In genomic region chr7:137970263-137970975, GRCh38 we compare ENCODE assay signal across 10 cellular contexts. TPM values are rescaled to one million over a fixed set of nuclear protein-coding genes. Genes with fewer than 3 reads are reported as not detected.
DNase-seq lines count a peak whose midpoint lies in the region; ATAC-seq and TF ChIP-seq lines count a peak whose summit lies in the region.
"Had no signal": no experiment of that assay in that cellular context is flagged by ENCODE, and none has a peak within 500 bp of the region (broad histone marks: within the 10 kb centered on the region; RNA-seq: fewer than 3 reads in every experiment).

No MANE protein-coding gene starts in this region.

- peaks cover 2% of the 10 kb centered on the region for H3K9me3 Mint-ChIP-seq in neural crest cell
- peaks cover 0 to 6% (median 0%) of the 10 kb centered on the region in 7 donors for H3K9me3 Mint-ChIP-seq in CD14-positive monocyte
- no peaks in the 10 kb centered on the region for H3K9me3 Mint-ChIP-seq in effector memory CD8-positive, alpha-beta T cell

- no peak overlapping the region for H3K9ac ChIP-seq in SK-N-MC (ENCODE audit: insufficient read length)

- H3K36me3 ChIP-seq in SK-N-MC (ENCODE audit: insufficient read depth, low read length): no peaks in the 10 kb centered on the region
- no peaks in the 10 kb centered on the region for H3K36me3 ChIP-seq in effector memory CD4-positive, alpha-beta T cell (ENCODE audit: control insufficient read depth, insufficient read depth, low read length)
- H3K36me3 ChIP-seq: Peyer's patch had no signal

- no peaks in the 10 kb centered on the region for H3K27me3 ChIP-seq in effector memory CD4-positive, alpha-beta T cell (replicated peaks; ENCODE audit: control insufficient read depth, insufficient read depth, low read length, poor library complexity, severe bottlenecking)
- H3K27me3 ChIP-seq: Peyer's patch had no signal

- ATAC-seq in effector memory CD8-positive, alpha-beta T cell (replicated peaks): no peak
- ATAC-seq: activated naive CD4-positive, alpha-beta T cell treated with anti-CD3 and anti-CD28 coated beads, Interleukin-2, amount 50 U/mL, for 72 hours had no signal

- H3K36me3 Mint-ChIP-seq in neural crest cell (ENCODE audit: low read depth) (peaks cover 15% of the 10 kb centered on the region), CD14-positive monocyte (peaks cover 0 to 16% of the 10 kb centered on the region in 2 donors)
- peaks cover 3% of the 10 kb centered on the region for H3K36me3 Mint-ChIP-seq in effector memory CD8-positive, alpha-beta T cell (ENCODE audit: insufficient read depth)

- intact Hi-C loops in CD14-positive monocyte (cut with micrococcal nuclease): loop anchor here in 1 of 2 donors (1.0 kb wide), 1 partner anchor 27 kb away; no protein-coding TSS in a partner anchor

- peak overlapping the region; percentile 45 for H3K4me3 ChIP-seq in SK-N-MC
- no peak overlapping the region for H3K4me3 ChIP-seq in effector memory CD4-positive, alpha-beta T cell (ENCODE audit: insufficient read depth, low read depth, low read length, poor library complexity, severe bottlenecking)
- H3K4me3 ChIP-seq: Peyer's patch had no signal

- TF ChIP-seq CTCF in neural crest cell (conservative IDR thresholded peaks at IDR 0.05) (no peak), CD14-positive monocyte (IDR thresholded peaks at IDR 0.05) (no peak)

- H3K27ac Mint-ChIP-seq in neural crest cell (ENCODE audit: unreplicated experiment): no peak overlapping the region
- peak overlapping the region in 3 of 7 donors; percentile 21 to 47 (median 46) for H3K27ac Mint-ChIP-seq in CD14-positive monocyte
- H3K27ac Mint-ChIP-seq in effector memory CD8-positive, alpha-beta T cell: no peak overlapping the region
- H3K27ac Mint-ChIP-seq: activated naive CD4-positive, alpha-beta T cell treated with anti-CD3 and anti-CD28 coated beads, Interleukin-2, amount 50 U/mL, for 72 hours had no signal

- H3K4me1 Mint-ChIP-seq in neural crest cell: peaks cover 64% of the 10 kb centered on the region
- H3K4me1 Mint-ChIP-seq in CD14-positive monocyte: peaks cover 43% of the 10 kb centered on the region
- peaks cover 22 to 37% of the 10 kb centered on the region in 2 donors for H3K4me1 Mint-ChIP-seq in effector memory CD8-positive, alpha-beta T cell (ENCODE audit: low read depth in 2 of 2)

- H3K9me3 ChIP-seq in SK-N-MC (ENCODE audit: low read depth, low read length): no peaks in the 10 kb centered on the region
- no peaks in the 10 kb centered on the region for H3K9me3 ChIP-seq in effector memory CD4-positive, alpha-beta T cell (ENCODE audit: control insufficient read depth, low read length)
- H3K9me3 ChIP-seq: Peyer's patch had no signal

- peak overlapping the region; percentile 70 for H3K27ac ChIP-seq in SK-N-MC
- no peak overlapping the region for H3K27ac ChIP-seq in effector memory CD4-positive, alpha-beta T cell (ENCODE audit: insufficient read depth, low read length, poor library complexity, severe bottlenecking)

- H3K4me1 ChIP-seq in effector memory CD4-positive, alpha-beta T cell (ENCODE audit: control insufficient read depth, insufficient read depth, low read length, poor library complexity, severe bottlenecking): no peaks in the 10 kb centered on the region

- H3K4me3 Mint-ChIP-seq in neural crest cell (peak overlapping the region; percentile 21), CD14-positive monocyte (no peak overlapping the region)
- no peak overlapping the region for H3K4me3 Mint-ChIP-seq in effector memory CD8-positive, alpha-beta T cell

- DNase-seq in AML-193 (lab: John Stamatoyannopoulos, UW) (peak; percentile 40 to 61), SK-N-MC (ENCODE audit: low read depth, low spot score) (no peak), fibroblast of peridontal ligament (ENCODE audit: extremely low read depth) (peak; percentile 80), neural crest cell (ENCODE audit: low read depth, low spot score) (no peak), CD14-positive monocyte (ENCODE audit: low spot score) (no peak), NCI-H748 (lab: John Stamatoyannopoulos, UW; ENCODE audit: unreplicated experiment) (no peak)
- DNase-seq in effector memory CD4-positive, alpha-beta T cell: no peak
- no peak for DNase-seq in effector memory CD8-positive, alpha-beta T cell
- DNase-seq: Peyer's patch had no signal

- H3K27me3 Mint-ChIP-seq in neural crest cell (ENCODE audit: low read depth) (no peaks in the 10 kb centered on the region), CD14-positive monocyte (ENCODE audit: low read depth in 3 of 3) (no peaks in the 10 kb centered on the region)
- H3K27me3 Mint-ChIP-seq in effector memory CD8-positive, alpha-beta T cell: no peaks in the 10 kb centered on the region

RNA-seq across cellular contexts. Expression of gene CREB3L2, which starts 31.5 kb away (rescaled TPM):
- total RNA-seq in neural crest cell: 51.1 and 51.9 TPM in 2 replicates
- polyA plus RNA-seq in CD14-positive monocyte: 10 to 100 TPM in 1 of 2 donors, 1 to 10 TPM in 1; 6.9 to 11.9 TPM

Comparison
In these comparisons a context has a peak if more than half of its experiments do, and no peak if none do; other contexts are left out.
1. DNase-seq: peak in AML-193 (2 of 2) and fibroblast of peridontal ligament (single experiment); none in SK-N-MC (single experiment), neural crest cell (single experiment), CD14-positive monocyte (single experiment), effector memory CD4-positive, alpha-beta T cell (0 of 3), effector memory CD8-positive, alpha-beta T cell (0 of 3) and NCI-H748 (single experiment).